9 cellular contexts compared by ENCODE assay signal in the genomic region with DNA sequence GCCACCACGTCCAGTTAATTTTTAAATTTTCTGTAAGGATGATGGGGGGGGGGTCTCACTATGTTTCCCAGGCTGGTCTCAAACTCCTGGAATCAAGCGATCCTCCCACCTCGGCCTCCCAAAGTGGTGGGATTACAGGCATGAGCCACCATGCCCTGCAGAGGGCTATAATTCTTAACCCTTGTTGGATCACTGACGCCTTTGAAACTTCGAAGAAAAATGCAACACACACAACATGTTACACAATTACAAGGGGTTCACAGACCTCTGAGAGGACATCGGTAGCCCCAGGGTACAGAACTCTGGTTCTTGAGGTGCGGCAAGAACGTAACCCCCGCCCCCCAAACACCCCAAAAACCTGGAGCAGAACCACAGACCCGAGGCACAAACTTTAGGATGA. TPM values are rescaled to one million over a fixed set of nuclear protein-coding genes. Genes with fewer than 3 reads are reported as not detected.
DNase-seq lines count a peak whose midpoint lies in the region; ATAC-seq, FAIRE-seq and TF ChIP-seq lines count a peak whose summit lies in the region.
"Had no signal": no experiment of that assay in that cellular context is flagged by ENCODE, and none has a peak within 500 bp of the region (broad histone marks: within the 10 kb centered on the region; RNA-seq: fewer than 3 reads in every experiment).

No MANE protein-coding gene starts in this region.

- no peak for ATAC-seq in stimulated activated naive CD8-positive, alpha-beta T cell treated with anti-CD3 and anti-CD28 coated beads, Interleukin-15, Interleukin-2, amounts not matched to agents 100 U/mL and 50 U/mL, for 24 hours
- ATAC-seq in aorta (ENCODE audit: low FRiP score), result no peak

- no peaks in the 10 kb centered on the region for H3K36me3 Mint-ChIP-seq in stimulated activated naive CD8-positive, alpha-beta T cell treated with anti-CD3 and anti-CD28 coated beads, Interleukin-15, Interleukin-2, amounts not matched to agents 100 ng/mL and 50 ng/mL, for 24 hours (ENCODE audit: low read depth)
- no peaks in the 10 kb centered on the region for H3K36me3 Mint-ChIP-seq in mesothelial cell of epicardium

- intact Hi-C loops in aorta (cut with DNase I), result no loop called here

- peak overlapping the region; percentile 44 to 82 for H3K27ac ChIP-seq in aorta (ENCODE audit: low read depth in 1 of 2, low read length in 2 of 2)

- H3K9me3 Mint-ChIP-seq in stimulated activated naive CD8-positive, alpha-beta T cell treated with anti-CD3 and anti-CD28 coated beads, Interleukin-15, Interleukin-2, amounts not matched to agents 100 ng/mL and 50 ng/mL, for 24 hours, result no peaks in the 10 kb centered on the region
- no peaks in the 10 kb centered on the region for H3K9me3 Mint-ChIP-seq in mesothelial cell of epicardium

- peak overlapping the region; percentile 51 to 58 for H3K4me3 ChIP-seq in cardiac fibroblast (replicated peaks in 1 of 2; ENCODE audit: low read depth in 2 of 2, low read length in 2 of 2)
- peak overlapping the region in 1 of 2 donors; percentile 40 for H3K4me3 ChIP-seq in aorta (ENCODE audit: low read length in 2 of 2)

- H3K4me1 Mint-ChIP-seq in stimulated activated naive CD8-positive, alpha-beta T cell treated with anti-CD3 and anti-CD28 coated beads, Interleukin-15, Interleukin-2, amounts not matched to agents 100 ng/mL and 50 ng/mL, for 24 hours (ENCODE audit: low read depth), result peaks cover 18% of the 10 kb centered on the region
- H3K4me1 Mint-ChIP-seq in mesothelial cell of epicardium, result peaks cover 3% of the 10 kb centered on the region

- H3K27me3 ChIP-seq in aorta (ENCODE audit: control insufficient read depth in 1 of 2, insufficient read depth in 2 of 2, low read length in 1 of 2), result no peaks in the 10 kb centered on the region

- 32 to 36% methylated on average over 10 of the region's 10 CpGs for WGBS in aorta, 2 donors

- no peak for FAIRE-seq in D721Med (lab: Jason Lieb, UNC)

- H3K36me3 ChIP-seq in aorta (ENCODE audit: control insufficient read depth in 1 of 2, insufficient read depth in 2 of 2, low read length in 1 of 2), result no peaks in the 10 kb centered on the region

- H3K9me3 ChIP-seq in aorta (ENCODE audit: control insufficient read depth, low read length), result no peaks in the 10 kb centered on the region

- H3K4me1 ChIP-seq in aorta (ENCODE audit: control insufficient read depth in 1 of 2, insufficient read depth in 2 of 2, low read length in 2 of 2), result no peaks in the 10 kb centered on the region

- H3K27ac Mint-ChIP-seq in stimulated activated naive CD8-positive, alpha-beta T cell treated with anti-CD3 and anti-CD28 coated beads, Interleukin-15, Interleukin-2, amounts not matched to agents 100 ng/mL and 50 ng/mL, for 24 hours, result peak overlapping the region; percentile 8
- H3K27ac Mint-ChIP-seq in mesothelial cell of epicardium, result peak overlapping the region; percentile 43

- TF ChIP-seq CTCF in cardiac fibroblast (IDR thresholded peaks at IDR 0.05; ENCODE audit: low read depth, low read length) (no peak), mesothelial cell of epicardium (IDR thresholded peaks at IDR 0.05; ENCODE audit: unreplicated experiment) (no peak), D721Med (IDR thresholded peaks at IDR 0.05; ENCODE audit: insufficient read depth, missing control alignments) (no peak)

- DNase-seq in stimulated activated naive CD8-positive, alpha-beta T cell treated with anti-CD3 and anti-CD28 coated beads, Interleukin-15, Interleukin-2, amounts not matched to agents 100 U/mL and 50 U/mL, for 24 hours, result no peak
- DNase-seq in cardiac fibroblast (ENCODE audit: low read depth in 2 of 2), result no peak
- no peak for DNase-seq in mesothelial cell of epicardium (ENCODE audit: low spot score in 2 of 2, unreplicated experiment in 2 of 2)
- no peak for DNase-seq in aorta
- no peak for DNase-seq in UCSD-AML1 (lab: John Stamatoyannopoulos, UW; ENCODE audit: unreplicated experiment)
- no peak for DNase-seq in D721Med (ENCODE audit: insufficient read length, low spot score)
- no peak for DNase-seq in SW480 (ENCODE audit: low spot score)
- DNase-seq: cerebellar nuclear complex had no signal

- peak overlapping the region; percentile 66 for H3K4me3 Mint-ChIP-seq in stimulated activated naive CD8-positive, alpha-beta T cell treated with anti-CD3 and anti-CD28 coated beads, Interleukin-15, Interleukin-2, amounts not matched to agents 100 ng/mL and 50 ng/mL, for 24 hours
- H3K4me3 Mint-ChIP-seq in mesothelial cell of epicardium, result peak overlapping the region; percentile 57

- peaks cover 28% of the 10 kb centered on the region for H3K27me3 Mint-ChIP-seq in stimulated activated naive CD8-positive, alpha-beta T cell treated with anti-CD3 and anti-CD28 coated beads, Interleukin-15, Interleukin-2, amounts not matched to agents 100 ng/mL and 50 ng/mL, for 24 hours
- H3K27me3 Mint-ChIP-seq in mesothelial cell of epicardium (ENCODE audit: low read depth), result peaks cover 4% of the 10 kb centered on the region

RNA-seq across cellular contexts. Expression of a gene that starts 8.4 kb away (rescaled TPM):
- total RNA-seq in mesothelial cell of epicardium (67.6 to 71.9 TPM (median 69.4 TPM) in 3 replicates), aorta (10 to 100 TPM; 40.5 to 42.1 TPM)
- 1 to 10 TPM; 5.9 to 6.9 TPM for polyA plus RNA-seq in aorta

RNA-seq across cellular contexts. Expression of a gene that starts 40.3 kb away (rescaled TPM):
- total RNA-seq in mesothelial cell of epicardium (0.09 to 0.18 TPM in 2 of 3 replicates, not detected in the other), aorta (not detected)
- 1 to 10 TPM in 1 of 2 donors, under 1 TPM in 1; 0.05 to 1.3 TPM for polyA plus RNA-seq in aorta
